Comparison of ENCODE assay signal across 1 cellular context in the genomic region with DNA sequence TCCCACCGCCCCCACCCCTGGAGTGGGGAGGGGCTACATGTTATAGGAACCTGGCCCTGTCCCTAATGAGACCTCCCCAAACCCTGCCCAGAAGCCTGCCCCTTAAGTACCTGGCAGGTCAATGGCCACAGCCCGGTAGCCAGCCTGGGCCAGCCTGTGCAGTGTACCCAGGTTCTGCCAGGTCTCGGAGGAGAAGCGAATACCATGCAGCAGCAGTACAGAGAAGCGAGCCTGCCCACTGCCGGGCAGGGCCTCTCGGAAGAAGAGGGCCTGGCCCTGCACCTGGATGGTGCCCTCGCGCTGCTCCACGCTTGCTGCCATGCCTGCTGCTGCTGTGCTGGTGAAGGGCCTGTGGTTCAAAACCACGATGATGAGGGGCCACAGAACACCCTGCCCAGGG.
TF ChIP-seq lines count a peak whose summit lies in the region.

No MANE protein-coding gene starts in this region.

TF ChIP-seq in H1, 55 proteins besides CTCF, POLR2A, EP300 and RAD21:
- TF ChIP-seq CBX5 (IDR thresholded peaks at IDR 0.05; ENCODE audit: low read depth, low read length) (no peak), TEAD4 (IDR thresholded peaks at IDR 0.05; ENCODE audit: low read depth, low read length) (no peak), KDM5A (IDR thresholded peaks at IDR 0.05; ENCODE audit: low read length) (no peak), SUZ12 (IDR thresholded peaks at IDR 0.05; ENCODE audit: low read length) (no peak), SIRT6 (IDR thresholded peaks at IDR 0.05; ENCODE audit: low read length) (no peak)
TF ChIP-seq in H1: peak in this region for 0.
